In the genomic region with DNA sequence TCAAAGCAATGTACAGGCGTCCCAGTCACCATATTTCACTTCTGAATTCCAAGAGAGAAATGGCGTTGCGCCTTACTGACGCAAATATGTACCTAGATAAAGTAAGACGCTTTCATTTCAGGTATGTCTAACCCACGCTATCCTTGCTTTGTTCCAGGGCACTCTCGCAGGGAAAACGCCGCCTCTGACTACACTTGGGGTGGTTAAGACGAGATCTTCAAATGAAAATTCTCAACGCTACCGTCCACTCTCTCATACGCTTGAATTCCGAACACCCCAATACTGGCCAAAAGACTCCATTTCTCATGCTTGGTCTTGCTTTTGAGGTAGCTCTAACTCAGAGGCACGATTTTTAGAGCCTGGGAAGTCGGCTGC, we compare ENCODE assay signal across 8 cellular contexts. TPM values are rescaled to one million over a fixed set of nuclear protein-coding genes. Genes with fewer than 3 reads are reported as not detected.
DNase-seq lines count a peak whose midpoint lies in the region; ATAC-seq and TF ChIP-seq lines count a peak whose summit lies in the region.

No MANE protein-coding gene starts in this region.

- no peaks in the 10 kb centered on the region for H3K9me3 ChIP-seq in uterus

- no peaks in the 10 kb centered on the region for H3K36me3 ChIP-seq in uterus

- no peak for TF ChIP-seq POLR2A in uterus (IDR thresholded peaks at IDR 0.05)

- no peaks in the 10 kb centered on the region for H3K27me3 ChIP-seq in uterus

- peak; percentile 6 for ATAC-seq in GM21528 (IDR thresholded peaks at IDR 0.05; ENCODE audit: low FRiP score, unreplicated experiment)

- H3K4me1 ChIP-seq in uterus: peaks cover 0 to 5% of the 10 kb centered on the region in 2 donors

- H3K27ac ChIP-seq in coronary artery (peak overlapping the region; percentile 93 to 95), uterus (peak overlapping the region; percentile 95)

- H3K4me3 ChIP-seq in coronary artery: peak overlapping the region; percentile 92
- peak overlapping the region; percentile 72 to 75 for H3K4me3 ChIP-seq in uterus

- no peak for TF ChIP-seq CTCF in coronary artery (IDR thresholded peaks at IDR 0.05)
- no peak for TF ChIP-seq CTCF in uterus (IDR thresholded peaks at IDR 0.05)
- TF ChIP-seq CTCF in GM13976 (IDR thresholded peaks at IDR 0.05; ENCODE audit: borderline replicate concordance, control extremely low read depth, extremely low read depth, insufficient read depth, missing control alignments): no peak

- intact Hi-C loops in uterus (cut with DNase I; ENCODE audit: low total_unique reads): no loop called here

- peak; percentile 59 for DNase-seq in DMS53 treated with DMSO at 0.1 percent for 48 hours (lab: John Stamatoyannopoulos, UW; ENCODE audit: unreplicated experiment)
- DNase-seq in NCI-H69 (lab: John Stamatoyannopoulos, UW): peak; percentile 67
- DNase-seq in coronary artery (ENCODE audit: low spot score): no peak
- DNase-seq in middle frontal gyrus (ENCODE audit: extremely low spot score, low spot score): peak; percentile 9
- peak in 1 of 2 donors; percentile 24 for DNase-seq in uterus
- DNase-seq in RPMI8226: no peak
- no peak for DNase-seq in GM13976 (ENCODE audit: low spot score)

- in situ Hi-C loops in GM13976 (cut with MboI; ENCODE audit: low sequenced_read_pairs, unreplicated experiment): no loop called here

RNA-seq across cellular contexts. Expression of a gene that starts 0.7 kb away (rescaled TPM):
- total RNA-seq in uterus: 10 to 100 TPM; 17.9 to 79.1 (median 56.2) TPM

RNA-seq across cellular contexts. Expression of a gene that starts 9.6 kb away (rescaled TPM):
- not detected for total RNA-seq in uterus

RNA-seq across cellular contexts. Expression of a gene that starts 59.8 kb away (rescaled TPM):
- total RNA-seq in uterus: 10 to 100 TPM in 1 of 4 donors, 1 to 10 TPM in 3; 2.0 to 27.0 (median 4.8) TPM

Comparison
In these comparisons a context has a peak if more than half of its experiments do, and no peak if none do; other contexts are left out.
1. DNase-seq: peak in DMS53 treated with DMSO at 0.1 percent for 48 hours (single experiment), NCI-H69 (single experiment) and middle frontal gyrus (single experiment); none in coronary artery (single experiment), RPMI8226 (single experiment) and GM13976 (single experiment).